ENCODE assay signal across 8 cellular contexts in the genomic region with DNA sequence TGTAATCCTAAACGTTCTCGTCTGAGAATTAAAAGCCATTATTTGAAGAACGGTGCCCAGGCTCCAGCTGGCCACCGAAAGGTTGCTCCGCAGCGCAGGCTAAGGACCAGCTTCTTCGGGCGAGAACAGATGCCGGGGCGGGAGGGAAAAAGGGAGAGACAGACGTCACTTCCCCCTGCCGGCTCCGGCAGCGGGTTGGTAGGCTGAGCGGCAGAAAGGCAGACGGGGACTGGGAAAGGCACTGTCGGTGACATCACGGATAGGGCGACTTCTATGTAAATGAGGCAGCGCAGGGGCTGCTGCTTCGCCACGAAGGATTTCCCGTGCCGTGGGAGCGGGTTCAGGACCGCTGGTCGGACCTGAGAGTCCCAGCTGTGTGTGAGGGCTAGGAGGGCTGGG.
DNase-seq lines count a peak whose midpoint lies in the region; ATAC-seq and TF ChIP-seq lines count a peak whose summit lies in the region.
"Not testable (repeated sequence)": the region's sequence is repeated elsewhere in the genome, so short reads cannot be mapped to it uniquely, and the experiment has no call there.

No MANE protein-coding gene starts in this region.

- not testable (repeated sequence) for H3K79me2 ChIP-seq in trophoblast cell (ENCODE audit: control insufficient read depth, insufficient read depth, low read length, poor library complexity)

- H4K12ac ChIP-seq in trophoblast cell (ENCODE audit: low read depth, low read length) = not testable (repeated sequence)

- H3K4me3 ChIP-seq in GM06990 (replicated peaks; ENCODE audit: low read depth, low read length) (peak overlapping the region; percentile 44), adipocyte (ENCODE audit: low read length) (peak overlapping the region; percentile 68), cardiac muscle cell (peak overlapping the region; percentile 28)
- not testable (repeated sequence) for H3K4me3 ChIP-seq in trophoblast cell (ENCODE audit: low read depth, low read length)

- H3K18ac ChIP-seq in trophoblast cell (ENCODE audit: low read length) = not testable (repeated sequence)

- H3K9me3 ChIP-seq in adipocyte (ENCODE audit: control insufficient read depth, low read length); cardiac muscle cell (ENCODE audit: low read depth); trophoblast cell (ENCODE audit: insufficient read depth, low read depth, low read length): not testable (repeated sequence)

- not testable (repeated sequence) for H2BK120ac ChIP-seq in trophoblast cell (ENCODE audit: insufficient read depth, low read length, poor library complexity)

- not testable (repeated sequence) for H2BK12ac ChIP-seq in trophoblast cell (ENCODE audit: low read length)

- H3K79me1 ChIP-seq in trophoblast cell (ENCODE audit: low read length) = not testable (repeated sequence)

- not testable (repeated sequence) for TF ChIP-seq CTCF in GM06990 (IDR thresholded peaks at IDR 0.05; ENCODE audit: insufficient read depth, low read length, poor library complexity, severe bottlenecking); cardiac muscle cell (IDR thresholded peaks at IDR 0.05; ENCODE audit: low read depth, low read length)

- peak overlapping the region; percentile 96 for H3K27ac ChIP-seq in cardiac muscle cell
- H3K27ac ChIP-seq in trophoblast cell (ENCODE audit: low read depth, low read length); substantia nigra (ENCODE audit: low read depth, low read length, poor library complexity, severe bottlenecking): not testable (repeated sequence)

- H3K27me3 ChIP-seq in GM06990 (replicated peaks; ENCODE audit: control insufficient read depth, insufficient read depth, low read length); adipocyte (replicated peaks; ENCODE audit: control insufficient read depth, insufficient read depth, low read length); cardiac muscle cell; trophoblast cell (ENCODE audit: insufficient read depth, low read length): not testable (repeated sequence)

- H3K9ac ChIP-seq in adipocyte (ENCODE audit: low read length) = peak overlapping the region; percentile 68
- H3K9ac ChIP-seq in trophoblast cell (ENCODE audit: low read length) = not testable (repeated sequence)

- H3K4me2 ChIP-seq in trophoblast cell (ENCODE audit: low read length) = peak overlapping the region; percentile 50

- no CpG with 5 or more reads among the region's 27 CpGs for WGBS in trophoblast cell (ENCODE audit: extremely low coverage, insufficient coverage, insufficient read length)

- H4K91ac ChIP-seq in trophoblast cell (ENCODE audit: low read depth, low read length) = peak overlapping the region; percentile 68

- not testable (repeated sequence) for H2AFZ ChIP-seq in trophoblast cell (ENCODE audit: insufficient read depth, low read length, poor library complexity)

- not testable (repeated sequence) for H3K4me1 ChIP-seq in adipocyte (ENCODE audit: control insufficient read depth, insufficient read depth, low read length); cardiac muscle cell (ENCODE audit: low read depth); trophoblast cell (ENCODE audit: control insufficient read depth in 1 of 2, insufficient read depth in 2 of 2, low read length in 2 of 2)

- H2AK5ac ChIP-seq in trophoblast cell (ENCODE audit: low read length) = not testable (repeated sequence)

- H4K8ac ChIP-seq in trophoblast cell (ENCODE audit: low read depth, low read length) = not testable (repeated sequence)

- not testable (repeated sequence) for H2BK5ac ChIP-seq in trophoblast cell (ENCODE audit: low read depth, low read length, poor library complexity)

- ATAC-seq in HG02870 (IDR thresholded peaks at IDR 0.05; ENCODE audit: unreplicated experiment) = peak; percentile 48

- H3K23ac ChIP-seq in trophoblast cell (ENCODE audit: low read length) = not testable (repeated sequence)

- not testable (repeated sequence) for H3K14ac ChIP-seq in trophoblast cell (ENCODE audit: low read length)

- H3K4ac ChIP-seq in trophoblast cell (ENCODE audit: low read depth, low read length) = not testable (repeated sequence)

- DNase-seq in GM06990 (ENCODE audit: extremely low read depth, insufficient read length) = peak; percentile 57
- peak; percentile 42 for DNase-seq in NCI-H2081 treated with DMSO at 0.1 percent for 48 hours (lab: John Stamatoyannopoulos, UW)
- DNase-seq in T1000 (lab: John Stamatoyannopoulos, UW) = peak; percentile 81
- peak; percentile 81 for DNase-seq in adipocyte (ENCODE audit: low read depth)
- peak; percentile 75 to 86 for DNase-seq in cardiac muscle cell (ENCODE audit: low read depth in 1 of 2, low spot score in 1 of 2)
- peak; percentile 67 to 68 for DNase-seq in trophoblast cell
- peak in 48 of 49 donors; percentile 17 to 94 (median 84) for DNase-seq in substantia nigra (lab: John Stamatoyannopoulos, UW)

- H3K36me3 ChIP-seq in GM06990 (ENCODE audit: control insufficient read depth, insufficient read depth, low read length); adipocyte (ENCODE audit: control insufficient read depth, insufficient read depth, low read length, severe bottlenecking); cardiac muscle cell; trophoblast cell (ENCODE audit: control insufficient read depth in 1 of 2, insufficient read depth in 2 of 2, low read length in 2 of 2): not testable (repeated sequence)
